ENCODE assay signal across 2 cellular contexts in genomic region chr10:111200505-111201186, GRCh38.
TF ChIP-seq lines count a peak whose summit lies in the region.

No MANE protein-coding gene starts in this region.

TF ChIP-seq in GM23338, 12 proteins besides CTCF, POLR2A, EP300 and RAD21 (continued from another document):
- TF ChIP-seq JUNB (IDR thresholded peaks at IDR 0.05; ENCODE audit: unreplicated experiment) = no peak
- TF ChIP-seq REST (IDR thresholded peaks at IDR 0.05; ENCODE audit: unreplicated experiment) = no peak
- TF ChIP-seq ZNF331 (CRISPR knock-in tag; IDR thresholded peaks at IDR 0.05; ENCODE audit: low read depth) = no peak
- no peak for TF ChIP-seq EZH2phosphoT487 (IDR thresholded peaks at IDR 0.05; ENCODE audit: unreplicated experiment)
- TF ChIP-seq ZNF462 (CRISPR knock-in tag; IDR thresholded peaks at IDR 0.05) = no peak
- TF ChIP-seq STAT1 (IDR thresholded peaks at IDR 0.05; ENCODE audit: unreplicated experiment) = no peak
- no peak for TF ChIP-seq CREB1 (CRISPR knock-in tag; IDR thresholded peaks at IDR 0.05; ENCODE audit: low read depth)
- no peak for TF ChIP-seq EZH2 (IDR thresholded peaks at IDR 0.05; ENCODE audit: low read depth, unreplicated experiment)

TF ChIP-seq in SK-N-SH, 30 proteins besides CTCF, POLR2A, EP300 and RAD21 (continued from another document):
- no peak for TF ChIP-seq IRF3 (IDR thresholded peaks at IDR 0.05; ENCODE audit: low read depth, low read length)
- TF ChIP-seq USF1 (IDR thresholded peaks at IDR 0.05; ENCODE audit: borderline replicate concordance, low read depth) = no peak
- TF ChIP-seq RFX5 (IDR thresholded peaks at IDR 0.05; ENCODE audit: low read length) = no peak
- no peak for TF ChIP-seq ZBTB33 (IDR thresholded peaks at IDR 0.05; ENCODE audit: borderline replicate concordance, low read depth)
- TF ChIP-seq SIN3A (IDR thresholded peaks at IDR 0.05; ENCODE audit: borderline replicate concordance, low read depth, low read length) = no peak
- TF ChIP-seq GATA2 (CRISPR knock-in tag; IDR thresholded peaks at IDR 0.05) = no peak
- TF ChIP-seq YY1 (IDR thresholded peaks at IDR 0.05; ENCODE audit: low read depth) = no peak
- no peak for TF ChIP-seq SMC3 (IDR thresholded peaks at IDR 0.05; ENCODE audit: low read depth, low read length)
- no peak for TF ChIP-seq MXI1 (IDR thresholded peaks at IDR 0.05; ENCODE audit: low read depth, low read length)
